ENCODE assay signal across 25 cellular contexts in genomic region chr1:217484881-217485280, GRCh38.
"Had no signal": no experiment of that assay in that cellular context is flagged by ENCODE, and none has a peak within 500 bp of the region (broad histone marks: within the 10 kb centered on the region; RNA-seq: fewer than 3 reads in every experiment).

No MANE protein-coding gene starts in this region.

- H3K4me1 ChIP-seq: breast epithelium had no signal

- H3K27ac ChIP-seq: breast epithelium, coronary artery, RWPE1 had no signal

- H3K27me3 ChIP-seq: breast epithelium had no signal

- ATAC-seq: activated CD4-positive, CD25-positive, alpha-beta regulatory T cell treated with anti-CD3 and anti-CD28 coated beads, Interleukin-2, amount 50 U/mL, for 24 hours; activated CD8-positive, alpha-beta T cell treated with anti-CD3 and anti-CD28 coated beads, Interleukin-2, amount 10 ng/mL, durations not matched to agents 7 days and 5 days; Panc1 had no signal

- DNase-seq: activated CD4-positive, alpha-beta T cell treated with anti-CD3 and anti-CD28 coated beads for 4 hours; activated CD8-positive, alpha-beta T cell treated with anti-CD3 and anti-CD28 coated beads, Interleukin-2, amount 10 ng/mL, durations not matched to agents 7 days and 5 days; activated effector memory CD4-positive, alpha-beta T cell treated with Interleukin-2 at 50 U/mL for 16 hours; activated naive CD4-positive, alpha-beta T cell; activated T-cell treated with anti-CD3 and anti-CD28 coated beads, Interleukin-2, amount 50 U/mL, for 24 hours; aorta; caudate nucleus; KG1; NCI-H1092; NCI-H1417; NCI-H1694; NCI-H2029; NCI-H2107; NCI-H2171 treated with DMSO at 0.1 percent for 48 hours; NCI-H345; NCI-H510A; NCI-H526 treated with DMSO at 0.1 percent for 48 hours; NCI-H82; Right ventricle myocardium superior; T-helper 1 cell had no signal

- H3K36me3 ChIP-seq: breast epithelium had no signal

- H3K4me3 ChIP-seq: breast epithelium, coronary artery had no signal
